In the genomic region with DNA sequence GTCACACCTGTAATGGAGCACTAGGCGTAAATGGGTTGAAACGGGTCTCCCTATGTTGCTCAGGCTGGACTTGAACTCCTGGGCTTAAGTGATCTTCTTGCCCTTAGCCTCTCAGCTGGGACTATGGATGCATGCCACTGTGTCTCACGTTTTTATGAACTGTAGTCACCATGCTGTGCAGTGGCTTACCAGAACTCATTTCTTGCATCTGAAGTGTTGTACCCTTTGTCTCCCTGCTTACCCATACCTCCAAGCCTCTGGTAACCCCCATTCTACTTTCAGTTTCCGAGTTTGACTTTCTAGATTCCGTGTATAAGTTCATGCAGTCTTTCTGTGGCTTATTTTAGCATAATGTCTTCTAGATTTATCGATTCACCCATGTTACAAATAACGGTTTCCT, we compare ENCODE assay signal across 27 cellular contexts. TPM values are rescaled to one million over a fixed set of nuclear protein-coding genes. Genes with fewer than 3 reads are reported as not detected.
DNase-seq lines count a peak whose midpoint lies in the region; ATAC-seq, FAIRE-seq and TF ChIP-seq lines count a peak whose summit lies in the region.
"Had no signal": no experiment of that assay in that cellular context is flagged by ENCODE, and none has a peak within 500 bp of the region (broad histone marks: within the 10 kb centered on the region; RNA-seq: fewer than 3 reads in every experiment).

No MANE protein-coding gene starts in this region.

- no peak overlapping the region for H3K14ac ChIP-seq in trophoblast cell (ENCODE audit: low read length)

- no peak overlapping the region for H3K4me3 Mint-ChIP-seq in activated T-cell treated with anti-CD3 and anti-CD28 coated beads, Interleukin-2, amount 50 U/mL, for 24 hours
- no peak overlapping the region for H3K4me3 Mint-ChIP-seq in activated T-cell treated with anti-CD3 and anti-CD28 coated beads, Interleukin-2, amount 50 U/mL, for 4 hours
- H3K4me3 Mint-ChIP-seq in activated CD4-positive, alpha-beta memory T cell treated with anti-CD3 and anti-CD28 coated beads for 36 hours = no peak overlapping the region
- peak overlapping the region; percentile 62 for H3K4me3 Mint-ChIP-seq in neural crest cell
- H3K4me3 Mint-ChIP-seq: naive thymus-derived CD4-positive, alpha-beta T cell; T-cell had no signal

- H3K4ac ChIP-seq in trophoblast cell (ENCODE audit: low read depth, low read length) = no peak overlapping the region

- no peak overlapping the region for H3K4me3 ChIP-seq in trophoblast cell (ENCODE audit: low read depth, low read length)
- no peak overlapping the region for H3K4me3 ChIP-seq in thyroid gland (replicated peaks in 1 of 3)
- H3K4me3 ChIP-seq: coronary artery, HAP-1, right atrium auricular region, thoracic aorta had no signal

- H3K9me3 Mint-ChIP-seq in activated T-cell treated with anti-CD3 and anti-CD28 coated beads, Interleukin-2, amount 50 U/mL, for 24 hours = no peaks in the 10 kb centered on the region
- no peaks in the 10 kb centered on the region for H3K9me3 Mint-ChIP-seq in activated T-cell treated with anti-CD3 and anti-CD28 coated beads, Interleukin-2, amount 50 U/mL, for 4 hours
- no peaks in the 10 kb centered on the region for H3K9me3 Mint-ChIP-seq in activated CD4-positive, alpha-beta memory T cell treated with anti-CD3 and anti-CD28 coated beads for 36 hours
- H3K9me3 Mint-ChIP-seq in neural crest cell = no peaks in the 10 kb centered on the region
- H3K9me3 Mint-ChIP-seq: T-cell had no signal

- H3K27me3 ChIP-seq in trophoblast cell (ENCODE audit: insufficient read depth, low read length) (no peaks in the 10 kb centered on the region), thyroid gland (no peaks in the 10 kb centered on the region)
- H3K27me3 ChIP-seq: right atrium auricular region had no signal

- peak; percentile 75 for FAIRE-seq in GM19239 (lab: Jason Lieb, UNC)

- no peak overlapping the region for H2AK5ac ChIP-seq in trophoblast cell (ENCODE audit: low read length)

- H3K79me2 ChIP-seq in trophoblast cell (ENCODE audit: control insufficient read depth, insufficient read depth, low read length, poor library complexity) = no peaks in the 10 kb centered on the region

- no peak overlapping the region for H3K9ac ChIP-seq in trophoblast cell (ENCODE audit: low read length)

- peaks cover 97% of the 10 kb centered on the region for H3K36me3 Mint-ChIP-seq in activated T-cell treated with anti-CD3 and anti-CD28 coated beads, Interleukin-2, amount 50 U/mL, for 24 hours (ENCODE audit: low read depth)
- H3K36me3 Mint-ChIP-seq in activated T-cell treated with anti-CD3 and anti-CD28 coated beads, Interleukin-2, amount 50 U/mL, for 4 hours (ENCODE audit: insufficient read depth) = peaks cover 48% of the 10 kb centered on the region
- H3K36me3 Mint-ChIP-seq in activated CD4-positive, alpha-beta memory T cell treated with anti-CD3 and anti-CD28 coated beads for 36 hours = peaks cover 62% of the 10 kb centered on the region
- peaks cover 56% of the 10 kb centered on the region for H3K36me3 Mint-ChIP-seq in neural crest cell (ENCODE audit: low read depth)

- H3K9me3 ChIP-seq in trophoblast cell (ENCODE audit: insufficient read depth, low read depth, low read length) (no peaks in the 10 kb centered on the region), thyroid gland (no peaks in the 10 kb centered on the region)
- H3K9me3 ChIP-seq: HAP-1, right atrium auricular region, thoracic aorta had no signal

- no peak for DNase-seq in activated T-cell treated with anti-CD3 and anti-CD28 coated beads, Interleukin-2, amount 50 U/mL, for 24 hours
- no peak for DNase-seq in activated T-cell treated with anti-CD3 and anti-CD28 coated beads, Interleukin-2, amount 50 U/mL, for 4 hours
- DNase-seq in GM19239 (ENCODE audit: insufficient read length, low spot score) = no peak
- DNase-seq in activated CD4-positive, alpha-beta memory T cell treated with anti-CD3 and anti-CD28 coated beads for 36 hours = no peak
- DNase-seq in neural crest cell (ENCODE audit: low read depth, low spot score) = no peak
- no peak for DNase-seq in trophoblast cell
- DNase-seq in thyroid gland = no peak
- DNase-seq: ACHN; activated T-cell treated with anti-CD3 and anti-CD28 coated beads, Interleukin-2, amount 50 U/mL, for 48 hours; C1 segment of cervical spinal cord; GDM1; glutamatergic neuron; left cardiac atrium; mesenchymal stem cell; naive thymus-derived CD4-positive, alpha-beta T cell; NCI-H1436 treated with DMSO at 0.1 percent for 48 hours; NCI-H524 treated with DMSO at 0.1 percent for 48 hours; stimulated activated CD4-positive, alpha-beta T cell treated with anti-CD3 and anti-CD28 coated beads, Interleukin-15, amount 100 ng/mL, for 24 hours; T-cell had no signal

- H2AFZ ChIP-seq in trophoblast cell (ENCODE audit: insufficient read depth, low read length, poor library complexity) = no peak overlapping the region

- H3K4me1 ChIP-seq in trophoblast cell (ENCODE audit: control insufficient read depth in 1 of 2, insufficient read depth in 2 of 2, low read length in 2 of 2) (no peaks in the 10 kb centered on the region), thyroid gland (no peaks in the 10 kb centered on the region)
- H3K4me1 ChIP-seq: HAP-1 had no signal

- no peak overlapping the region for H2BK12ac ChIP-seq in trophoblast cell (ENCODE audit: low read length)

- H3K4me1 Mint-ChIP-seq in activated T-cell treated with anti-CD3 and anti-CD28 coated beads, Interleukin-2, amount 50 U/mL, for 24 hours (ENCODE audit: low read depth) = peaks cover 67% of the 10 kb centered on the region
- H3K4me1 Mint-ChIP-seq in activated T-cell treated with anti-CD3 and anti-CD28 coated beads, Interleukin-2, amount 50 U/mL, for 4 hours (ENCODE audit: low read depth) = peaks cover 43% of the 10 kb centered on the region
- peaks cover 65% of the 10 kb centered on the region for H3K4me1 Mint-ChIP-seq in activated CD4-positive, alpha-beta memory T cell treated with anti-CD3 and anti-CD28 coated beads for 36 hours (ENCODE audit: low read depth)
- H3K4me1 Mint-ChIP-seq in neural crest cell = peaks cover 31% of the 10 kb centered on the region

- H3K18ac ChIP-seq in trophoblast cell (ENCODE audit: low read length) = no peak overlapping the region

- POLR2A ChIA-PET in activated CD4-positive, alpha-beta memory T cell treated with anti-CD3 and anti-CD28 coated beads for 36 hours (lab: Charles Lee) = interaction anchor here (1.0 to 2.8 kb wide), 2 partner anchors 13 to 15 kb away, joined by 3 to 7 read pairs; a partner anchor contains a TSS

- no peak for TF ChIP-seq CTCF in neural crest cell (conservative IDR thresholded peaks at IDR 0.05)
- TF ChIP-seq CTCF in thyroid gland (IDR thresholded peaks at IDR 0.05) = no peak

- no peak overlapping the region for H4K8ac ChIP-seq in trophoblast cell (ENCODE audit: low read depth, low read length)

- H2BK5ac ChIP-seq in trophoblast cell (ENCODE audit: low read depth, low read length, poor library complexity) = no peak overlapping the region

- H3K27ac ChIP-seq in trophoblast cell (ENCODE audit: low read depth, low read length) (no peak overlapping the region), thyroid gland (no peak overlapping the region)
- H3K27ac ChIP-seq: coronary artery, right atrium auricular region, thoracic aorta had no signal

- intact Hi-C loops in activated CD4-positive, alpha-beta memory T cell treated with anti-CD3 and anti-CD28 coated beads for 36 hours (cut with micrococcal nuclease) = no loop called here
- intact Hi-C loops in thyroid gland (cut with DNase I) = no loop called here

- no peak overlapping the region for H3K4me2 ChIP-seq in trophoblast cell (ENCODE audit: low read length)

- WGBS in trophoblast cell (ENCODE audit: extremely low coverage, insufficient coverage, insufficient read length) = no CpG with 5 or more reads among the region's 7 CpGs
- 82 to 91% methylated on average over 7 of the region's 7 CpGs for WGBS in thyroid gland, 2 donors

- H3K36me3 ChIP-seq in trophoblast cell (ENCODE audit: control insufficient read depth in 1 of 2, insufficient read depth in 2 of 2, low read length in 2 of 2) (peaks cover 53 to 80% of the 10 kb centered on the region in 2 experiments), thyroid gland (peaks cover 63 to 64% of the 10 kb centered on the region in 2 donors)

- no peak for ATAC-seq in activated T-cell treated with anti-CD3 and anti-CD28 coated beads, Interleukin-2, amount 50 U/mL, for 4 hours
- no peak for ATAC-seq in HG02678 (IDR thresholded peaks at IDR 0.05; ENCODE audit: unreplicated experiment)
- ATAC-seq: left cardiac atrium; naive thymus-derived CD4-positive, alpha-beta T cell; Right ventricle myocardium inferior; T-cell had no signal

- H3K27me3 Mint-ChIP-seq in activated T-cell treated with anti-CD3 and anti-CD28 coated beads, Interleukin-2, amount 50 U/mL, for 24 hours = no peaks in the 10 kb centered on the region
- H3K27me3 Mint-ChIP-seq in activated T-cell treated with anti-CD3 and anti-CD28 coated beads, Interleukin-2, amount 50 U/mL, for 4 hours (ENCODE audit: low read depth) = no peaks in the 10 kb centered on the region
- H3K27me3 Mint-ChIP-seq in activated CD4-positive, alpha-beta memory T cell treated with anti-CD3 and anti-CD28 coated beads for 36 hours = no peaks in the 10 kb centered on the region
- H3K27me3 Mint-ChIP-seq in neural crest cell (ENCODE audit: low read depth) = peaks cover 40% of the 10 kb centered on the region
- H3K27me3 Mint-ChIP-seq: naive thymus-derived CD4-positive, alpha-beta T cell; T-cell had no signal

- no peak for TF ChIP-seq POLR2A in thyroid gland (IDR thresholded peaks at IDR 0.05)

- H4K12ac ChIP-seq in trophoblast cell (ENCODE audit: low read depth, low read length) = no peak overlapping the region

- no peaks in the 10 kb centered on the region for H3K79me1 ChIP-seq in trophoblast cell (ENCODE audit: low read length)

- CTCF ChIA-PET in activated CD4-positive, alpha-beta memory T cell treated with anti-CD3 and anti-CD28 coated beads for 36 hours (lab: Charles Lee) = no interaction called here

- no peak overlapping the region for H3K23ac ChIP-seq in trophoblast cell (ENCODE audit: low read length)

- H4K91ac ChIP-seq in trophoblast cell (ENCODE audit: low read depth, low read length) = no peak overlapping the region

- H3K27ac Mint-ChIP-seq in activated T-cell treated with anti-CD3 and anti-CD28 coated beads, Interleukin-2, amount 50 U/mL, for 24 hours = peak overlapping the region; percentile 66
- peak overlapping the region; percentile 44 for H3K27ac Mint-ChIP-seq in activated CD4-positive, alpha-beta memory T cell treated with anti-CD3 and anti-CD28 coated beads for 36 hours
- no peak overlapping the region for H3K27ac Mint-ChIP-seq in neural crest cell (ENCODE audit: unreplicated experiment)

- H2BK120ac ChIP-seq in trophoblast cell (ENCODE audit: insufficient read depth, low read length, poor library complexity) = no peak overlapping the region

RNA-seq across cellular contexts. Expression of a gene that starts 7.7 kb away (rescaled TPM):
- 1 to 10 TPM; 1.3 to 2.7 (median 2.5) TPM for total RNA-seq in activated T-cell treated with anti-CD3 and anti-CD28 coated beads, Interleukin-2, amount 50 U/mL, for 4 hours
- total RNA-seq in activated CD4-positive, alpha-beta memory T cell treated with anti-CD3 and anti-CD28 coated beads for 36 hours = 10 to 100 TPM; 13.6 to 14.6 TPM
- total RNA-seq in neural crest cell = 1.7 and 3.3 TPM in 2 replicates
- 4.5 and 4.8 TPM in 2 replicates for polyA plus RNA-seq in trophoblast cell (2013)
- 10 to 100 TPM in 2 of 4 donors, 1 to 10 TPM in 2; 4.8 to 21.4 (median 12.4) TPM for total RNA-seq in thyroid gland

RNA-seq across cellular contexts. Expression of a gene that starts 15.0 kb away (rescaled TPM):
- total RNA-seq in activated T-cell treated with anti-CD3 and anti-CD28 coated beads, Interleukin-2, amount 50 U/mL, for 4 hours = 100 to 1,000 TPM; 783 to 850 (median 809) TPM
- total RNA-seq in activated CD4-positive, alpha-beta memory T cell treated with anti-CD3 and anti-CD28 coated beads for 36 hours = 100 to 1,000 TPM; 459 to 489 TPM
- total RNA-seq in neural crest cell (970 and 984 TPM in 2 replicates), thyroid gland (10 to 100 TPM; 41.7 to 88.5 (median 70.5) TPM)
- 473 and 483 TPM in 2 replicates for polyA plus RNA-seq in trophoblast cell (2013)

RNA-seq across cellular contexts. Expression of a gene that starts 19.0 kb away (rescaled TPM):
- not detected for total RNA-seq in activated T-cell treated with anti-CD3 and anti-CD28 coated beads, Interleukin-2, amount 50 U/mL, for 4 hours
- not detected for total RNA-seq in activated CD4-positive, alpha-beta memory T cell treated with anti-CD3 and anti-CD28 coated beads for 36 hours
- total RNA-seq in neural crest cell = 0.05 TPM in 1 of 2 replicates, not detected in the other
- 0.01 TPM in 2 replicates for polyA plus RNA-seq in trophoblast cell (2013)
- under 1 TPM in 2 of 4 donors, not detected in 2; under 0.01 to 0.11 TPM for total RNA-seq in thyroid gland
- total RNA-seq: MCF 10A, osteocyte had no signal
- polyA plus RNA-seq: naive thymus-derived CD4-positive, alpha-beta T cell had no signal

RNA-seq across cellular contexts. Expression of a gene that starts 22.0 kb away (rescaled TPM):
- not detected for total RNA-seq in activated T-cell treated with anti-CD3 and anti-CD28 coated beads, Interleukin-2, amount 50 U/mL, for 4 hours
- total RNA-seq in activated CD4-positive, alpha-beta memory T cell treated with anti-CD3 and anti-CD28 coated beads for 36 hours = not detected
- not detected in 2 replicates for total RNA-seq in neural crest cell
- polyA plus RNA-seq in trophoblast cell (2013) = not detected in 2 replicates
- total RNA-seq in thyroid gland = not detected
- total RNA-seq: left cardiac atrium; MCF 10A; naive thymus-derived CD4-positive, alpha-beta T cell; osteocyte; right atrium auricular region; Right ventricle myocardium inferior; T-cell; thoracic aorta had no signal
- polyA plus RNA-seq: naive thymus-derived CD4-positive, alpha-beta T cell had no signal

RNA-seq across cellular contexts. Expression of a gene that starts 45.0 kb away (rescaled TPM):
- under 1 TPM in 2 of 3 donors, not detected in 1; 0.40 to 0.78 TPM for total RNA-seq in activated T-cell treated with anti-CD3 and anti-CD28 coated beads, Interleukin-2, amount 50 U/mL, for 4 hours
- under 1 TPM in 1 of 2 experiments, not detected in 1; 0.24 TPM for total RNA-seq in activated CD4-positive, alpha-beta memory T cell treated with anti-CD3 and anti-CD28 coated beads for 36 hours
- total RNA-seq in neural crest cell (0.68 and 1.1 TPM in 2 replicates), thyroid gland (1 to 10 TPM; 1.4 to 6.6 (median 3.0) TPM)
- 0.21 and 0.29 TPM in 2 replicates for polyA plus RNA-seq in trophoblast cell (2013)

Comparison
In these comparisons a context has a peak if more than half of its experiments do, and no peak if none do; other contexts are left out.
1. RNA of a gene that starts 15.0 kb away (total RNA-seq): 970 to 984 TPM in neural crest cell, 783 to 850 TPM in activated T-cell treated with anti-CD3 and anti-CD28 coated beads, Interleukin-2, amount 50 U/mL, for 4 hours and 459 to 489 TPM in activated CD4-positive, alpha-beta memory T cell treated with anti-CD3 and anti-CD28 coated beads for 36 hours; 41.7 to 88.5 TPM in thyroid gland; every median in the first group is over 4 times any median in the second.